In genomic region chr5:43485406-43485805, GRCh38 we compare ENCODE assay signal across 11 cellular contexts. TPM values are rescaled to one million over a fixed set of nuclear protein-coding genes. Genes with fewer than 3 reads are reported as not detected.
DNase-seq lines count a peak whose midpoint lies in the region; ATAC-seq and TF ChIP-seq lines count a peak whose summit lies in the region.
"Had no signal": no experiment of that assay in that cellular context is flagged by ENCODE, and none has a peak within 500 bp of the region (broad histone marks: within the 10 kb centered on the region; RNA-seq: fewer than 3 reads in every experiment).

No MANE protein-coding gene starts in this region.

- ATAC-seq in left ventricle myocardium superior (no peak), HG03095 (IDR thresholded peaks at IDR 0.05; ENCODE audit: unreplicated experiment) (no peak)

- in situ Hi-C loops in transverse colon (cut with MboI; ENCODE audit: low pct_ligation_motif_present in 1 of 4, low pct_unique_long_range_greater_than_20kb in 1 of 4, low sequenced_read_pairs in 3 of 4) = loop anchor here (25.0 kb wide), 2 partner anchors 173 to 423 kb away; partner anchors contain the start of gene HMGCS1 (in 4 of the 4)

- peaks cover 9% of the 10 kb centered on the region for H3K36me3 ChIP-seq in left ventricle myocardium inferior
- H3K36me3 ChIP-seq in esophagus squamous epithelium = peaks cover 0 to 16% (median 0%) of the 10 kb centered on the region in 3 donors
- H3K36me3 ChIP-seq in transverse colon = no peaks in the 10 kb centered on the region

- H3K27ac ChIP-seq in left ventricle myocardium inferior (replicated peaks) (peak overlapping the region; percentile 98), esophagus squamous epithelium (peak overlapping the region in 3 of 4 donors; percentile 96 to 98 (median 96)), transverse colon (peak overlapping the region; percentile 95 to 98 (median 96))

- no peak overlapping the region for H3K4me3 ChIP-seq in left ventricle myocardium inferior
- H3K4me3 ChIP-seq in esophagus squamous epithelium = no peak overlapping the region
- H3K4me3 ChIP-seq in transverse colon = no peak overlapping the region

- WGBS in esophagus squamous epithelium, 2 donors = 89% methylated on average over 1 of the region's 2 CpGs; no CpG with 5 or more reads in 1 of the 2 donors
- WGBS in transverse colon (ENCODE audit: low coverage in 1 of 2), 2 donors = 78 to 100% methylated on average over 1 to 2 of the region's 2 CpGs

- no peak for TF ChIP-seq EP300 in transverse colon (IDR thresholded peaks at IDR 0.05; ENCODE audit: low read depth)

- TF ChIP-seq POLR2A in esophagus squamous epithelium (IDR thresholded peaks at IDR 0.05) (no peak), transverse colon (IDR thresholded peaks at IDR 0.05) (no peak)

- H3K27me3 ChIP-seq in left ventricle myocardium inferior (ENCODE audit: low read depth) = no peaks in the 10 kb centered on the region
- no peaks in the 10 kb centered on the region for H3K27me3 ChIP-seq in esophagus squamous epithelium
- no peaks in the 10 kb centered on the region for H3K27me3 ChIP-seq in transverse colon
- H3K27me3 ChIP-seq: MG63 had no signal

- intact Hi-C loops in left ventricle myocardium inferior (cut with micrococcal nuclease) = no loop called here
- intact Hi-C loops in left ventricle myocardium superior (cut with micrococcal nuclease) = no loop called here
- intact Hi-C loops in esophagus squamous epithelium (cut with DNase I) = no loop called here
- intact Hi-C loops in transverse colon (cut with DNase I; ENCODE audit: low total_unique reads) = no loop called here

- DNase-seq in left ventricle myocardium inferior (no peak), left ventricle myocardium superior (no peak), SKM-1 (lab: John Stamatoyannopoulos, UW; ENCODE audit: unreplicated experiment) (peak; percentile 56), esophagus squamous epithelium (lab: John Stamatoyannopoulos, UW) (no peak), transverse colon (peak; percentile 28), DMS79 (lab: John Stamatoyannopoulos, UW) (no peak), COLO668 (lab: John Stamatoyannopoulos, UW; ENCODE audit: unreplicated experiment) (no peak)
- DNase-seq: C1 segment of cervical spinal cord, MG63, SHP77 treated with DMSO at 0.1 percent for 48 hours had no signal

- H3K4me1 ChIP-seq in left ventricle myocardium inferior = peaks cover 29% of the 10 kb centered on the region
- H3K4me1 ChIP-seq in esophagus squamous epithelium = peaks cover 0 to 29% (median 17%) of the 10 kb centered on the region in 3 donors
- peaks cover 0 to 26% (median 15%) of the 10 kb centered on the region in 4 donors for H3K4me1 ChIP-seq in transverse colon

- H3K9me3 ChIP-seq in left ventricle myocardium inferior (replicated peaks) (no peaks in the 10 kb centered on the region), esophagus squamous epithelium (no peaks in the 10 kb centered on the region), transverse colon (no peaks in the 10 kb centered on the region)
- H3K9me3 ChIP-seq: MG63 had no signal

- TF ChIP-seq CTCF in left ventricle myocardium inferior (IDR thresholded peaks at IDR 0.05; ENCODE audit: borderline replicate concordance) (no peak), esophagus squamous epithelium (IDR thresholded peaks at IDR 0.05) (no peak), transverse colon (IDR thresholded peaks at IDR 0.05) (no peak)

RNA-seq across cellular contexts. Expression of gene TMEM267, which starts 1.7 kb away (rescaled TPM):
- total RNA-seq in left ventricle myocardium inferior = 6.8 TPM
- 4.9 TPM for total RNA-seq in left ventricle myocardium superior
- 10 to 100 TPM in 1 of 4 donors, 1 to 10 TPM in 3; 3.5 to 11.7 (median 7.2) TPM for total RNA-seq in esophagus squamous epithelium
- 10 to 100 TPM in 1 of 4 donors, 1 to 10 TPM in 2, under 1 TPM in 1; 0.60 to 11.5 (median 7.3) TPM for total RNA-seq in transverse colon

RNA-seq across cellular contexts. Expression of gene C5orf34, which starts 29.5 kb away (rescaled TPM):
- total RNA-seq in left ventricle myocardium inferior (0.22 TPM), left ventricle myocardium superior (1.0 TPM), esophagus squamous epithelium (1 to 10 TPM in 3 of 4 donors, under 1 TPM in 1; 0.87 to 5.1 (median 1.9) TPM), transverse colon (1 to 10 TPM in 2 of 4 donors, under 1 TPM in 1, not detected in 1; 0.55 to 4.0 (median 3.2) TPM)

Comparison
In these comparisons a context has a peak if more than half of its experiments do, and no peak if none do; other contexts are left out.
1. DNase-seq: peak in SKM-1 (single experiment) and transverse colon (single experiment); none in left ventricle myocardium inferior (single experiment), left ventricle myocardium superior (single experiment), esophagus squamous epithelium (single experiment), DMS79 (single experiment) and COLO668 (single experiment).
2. Peak in every context shown above with its lines, with median percentiles within 50 percentile points of each other: H3K27ac ChIP-seq.